Comparison of ENCODE assay signal across 1 cellular context in genomic region chrX:72181178-72182125, GRCh38.
A peak's percentile ranks its signal among the peaks of the same experiment; 100 is the strongest.
TF ChIP-seq lines count a peak whose summit lies in the region.

Gene PIN4 (plus strand): TSS chrX:72181757. CDS start chrX:72181786, 29 bp downstream.

TF ChIP-seq in K562, 482 proteins besides CTCF, POLR2A, EP300 and RAD21 (continued from another document and continues in another):
- TF ChIP-seq ZFP30 (CRISPR knock-in tag; IDR thresholded peaks at IDR 0.05; ENCODE audit: borderline replicate concordance) (no peak), PHF8 (IDR thresholded peaks at IDR 0.05; ENCODE audit: borderline replicate concordance, low read length) (peak; percentile 77; the same call in 1 of the 2 replicates), ATF7 (IDR thresholded peaks at IDR 0.05) (peak; percentile 25; the same call in 1 of the 2 replicates), NR2C2 (CRISPR knock-in tag; IDR thresholded peaks at IDR 0.05) (peak; percentile 92), NR2C2 (tag; IDR thresholded peaks at IDR 0.05) (peak; percentile 99), DNMT1 (IDR thresholded peaks at IDR 0.05) (no peak), ZNF668 (CRISPR knock-in tag; IDR thresholded peaks at IDR 0.05) (no peak), JUN (IDR thresholded peaks at IDR 0.05; ENCODE audit: borderline replicate concordance, low read depth, low read length) (no peak), JUN (CRISPR knock-in tag; IDR thresholded peaks at IDR 0.05; ENCODE audit: borderline replicate concordance) (no peak), HDAC1 (IDR thresholded peaks at IDR 0.05) (peak in 1 of 2 experiments; percentile 53; a peak in 2 of 4 replicates), ARID2 (IDR thresholded peaks at IDR 0.05) (no peak), SFPQ (IDR thresholded peaks at IDR 0.05; ENCODE audit: low read depth, low read length) (no peak), MBD2 (IDR thresholded peaks at IDR 0.05; ENCODE audit: borderline replicate concordance, low read depth) (peak; percentile 52; the same call in 1 of the 2 replicates), ZNF274 (IDR thresholded peaks at IDR 0.05; ENCODE audit: borderline replicate concordance, low read depth, low read length) (no peak), HDGF (IDR thresholded peaks at IDR 0.05) (no peak), ERF (CRISPR knock-in tag; IDR thresholded peaks at IDR 0.05) (no peak), NR2F6 (CRISPR knock-in tag; IDR thresholded peaks at IDR 0.05) (no peak), ZBTB2 (IDR thresholded peaks at IDR 0.05) (peak; percentile 78), TFAP4 (CRISPR knock-in tag; IDR thresholded peaks at IDR 0.05; ENCODE audit: borderline replicate concordance) (peak; percentile 49; the same call in 1 of the 2 replicates), KDM5B (IDR thresholded peaks at IDR 0.05; ENCODE audit: insufficient replicate concordance, low read depth, low read length) (peak; percentile 57), BDP1 (IDR thresholded peaks at IDR 0.05; ENCODE audit: insufficient read depth, insufficient read length) (no peak), ZNF780A (CRISPR knock-in tag; IDR thresholded peaks at IDR 0.05) (no peak), POLR2AphosphoS2 (IDR thresholded peaks at IDR 0.05; ENCODE audit: low read length) (no peak), FOXM1 (IDR thresholded peaks at IDR 0.05; ENCODE audit: low read depth) (no peak), FOXM1 (CRISPR knock-in tag; IDR thresholded peaks at IDR 0.05; ENCODE audit: low read depth) (no peak), TAF7 (tag; IDR thresholded peaks at IDR 0.05) (0 out of 2 replicates have a peak, but pooled peaks have one; percentile 25), SOX6 (IDR thresholded peaks at IDR 0.05) (peak; percentile 80; the same call in 1 of the 2 replicates), HDAC8 (tag; IDR thresholded peaks at IDR 0.05) (no peak), NEUROD1 (IDR thresholded peaks at IDR 0.05; ENCODE audit: borderline replicate concordance, low read depth, low read length, partially characterized antibody) (peak; percentile 95), TAF9B (IDR thresholded peaks at IDR 0.05; ENCODE audit: partially characterized antibody) (peak; percentile 24), MAX (CRISPR knock-in tag; IDR thresholded peaks at IDR 0.05) (peak; percentile 39; the same call in 1 of the 2 replicates), JUND (IDR thresholded peaks at IDR 0.05; ENCODE audit: borderline replicate concordance, low read depth, low read length) (peak; percentile 36; the same call in 1 of the 2 replicates), JUND (tag; IDR thresholded peaks at IDR 0.05; ENCODE audit: borderline replicate concordance, low read depth, low read length) (no peak), PHF20 (IDR thresholded peaks at IDR 0.05; ENCODE audit: partially characterized antibody) (peak; percentile 77), HNRNPH1 (optimal IDR thresholded peaks at IDR 0.05; ENCODE audit: low read depth, low read length) (no peak), SIN3A (IDR thresholded peaks at IDR 0.05; ENCODE audit: borderline replicate concordance in 2 of 2, control insufficient read depth in 1 of 2, low read depth in 2 of 2, low read length in 2 of 2) (0 out of 4 replicates have a peak, but pooled peaks of 1 of the 2 experiments have one; percentile 20), DACH1 (IDR thresholded peaks at IDR 0.05; ENCODE audit: partially characterized antibody) (peak; percentile 86), ELK3 (CRISPR knock-in tag; IDR thresholded peaks at IDR 0.05) (no peak), MAFF (IDR thresholded peaks at IDR 0.05; ENCODE audit: low read length) (no peak)
- TF ChIP-seq, protein P1, sequence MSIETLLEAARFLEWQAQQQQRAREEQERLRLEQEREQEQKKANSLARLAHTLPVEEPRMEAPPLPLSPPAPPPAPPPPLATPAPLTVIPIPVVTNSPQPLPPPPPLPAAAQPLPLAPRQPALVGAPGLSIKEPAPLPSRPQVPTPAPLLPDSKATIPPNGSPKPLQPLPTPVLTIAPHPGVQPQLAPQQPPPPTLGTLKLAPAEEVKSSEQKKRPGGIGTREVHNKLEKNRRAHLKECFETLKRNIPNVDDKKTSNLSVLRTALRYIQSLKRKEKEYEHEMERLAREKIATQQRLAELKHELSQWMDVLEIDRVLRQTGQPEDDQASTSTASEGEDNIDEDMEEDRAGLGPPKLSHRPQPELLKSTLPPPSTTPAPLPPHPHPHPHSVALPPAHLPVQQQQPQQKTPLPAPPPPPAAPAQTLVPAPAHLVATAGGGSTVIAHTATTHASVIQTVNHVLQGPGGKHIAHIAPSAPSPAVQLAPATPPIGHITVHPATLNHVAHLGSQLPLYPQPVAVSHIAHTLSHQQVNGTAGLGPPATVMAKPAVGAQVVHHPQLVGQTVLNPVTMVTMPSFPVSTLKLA (conservative IDR thresholded peaks at IDR 0.05): peak; percentile 32 to 40; a peak in 3 of 4 replicates
- TF ChIP-seq, protein P2, sequence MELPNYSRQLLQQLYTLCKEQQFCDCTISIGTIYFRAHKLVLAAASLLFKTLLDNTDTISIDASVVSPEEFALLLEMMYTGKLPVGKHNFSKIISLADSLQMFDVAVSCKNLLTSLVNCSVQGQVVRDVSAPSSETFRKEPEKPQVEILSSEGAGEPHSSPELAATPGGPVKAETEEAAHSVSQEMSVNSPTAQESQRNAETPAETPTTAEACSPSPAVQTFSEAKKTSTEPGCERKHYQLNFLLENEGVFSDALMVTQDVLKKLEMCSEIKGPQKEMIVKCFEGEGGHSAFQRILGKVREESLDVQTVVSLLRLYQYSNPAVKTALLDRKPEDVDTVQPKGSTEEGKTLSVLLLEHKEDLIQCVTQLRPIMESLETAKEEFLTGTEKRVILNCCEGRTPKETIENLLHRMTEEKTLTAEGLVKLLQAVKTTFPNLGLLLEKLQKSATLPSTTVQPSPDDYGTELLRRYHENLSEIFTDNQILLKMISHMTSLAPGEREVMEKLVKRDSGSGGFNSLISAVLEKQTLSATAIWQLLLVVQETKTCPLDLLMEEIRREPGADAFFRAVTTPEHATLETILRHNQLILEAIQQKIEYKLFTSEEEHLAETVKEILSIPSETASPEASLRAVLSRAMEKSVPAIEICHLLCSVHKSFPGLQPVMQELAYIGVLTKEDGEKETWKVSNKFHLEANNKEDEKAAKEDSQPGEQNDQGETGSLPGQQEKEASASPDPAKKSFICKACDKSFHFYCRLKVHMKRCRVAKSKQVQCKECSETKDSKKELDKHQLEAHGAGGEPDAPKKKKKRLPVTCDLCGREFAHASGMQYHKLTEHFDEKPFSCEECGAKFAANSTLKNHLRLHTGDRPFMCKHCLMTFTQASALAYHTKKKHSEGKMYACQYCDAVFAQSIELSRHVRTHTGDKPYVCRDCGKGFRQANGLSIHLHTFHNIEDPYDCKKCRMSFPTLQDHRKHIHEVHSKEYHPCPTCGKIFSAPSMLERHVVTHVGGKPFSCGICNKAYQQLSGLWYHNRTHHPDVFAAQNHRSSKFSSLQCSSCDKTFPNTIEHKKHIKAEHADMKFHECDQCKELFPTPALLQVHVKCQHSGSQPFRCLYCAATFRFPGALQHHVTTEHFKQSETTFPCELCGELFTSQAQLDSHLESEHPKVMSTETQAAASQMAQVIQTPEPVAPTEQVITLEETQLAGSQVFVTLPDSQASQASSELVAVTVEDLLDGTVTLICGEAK (IDR thresholded peaks at IDR 0.05): peak; percentile 53; the same call in 1 of the 2 replicates
- TF ChIP-seq, protein P2 (CRISPR knock-in tag; IDR thresholded peaks at IDR 0.05): no peak
